Comparison of ENCODE assay signal across 23 cellular contexts in genomic region chr6:28436404-28436803, GRCh38. TPM values are rescaled to one million over a fixed set of nuclear protein-coding genes. Genes with fewer than 3 reads are reported as not detected.
"Had no signal": no experiment of that assay in that cellular context is flagged by ENCODE, and none has a peak within 500 bp of the region (broad histone marks: within the 10 kb centered on the region; RNA-seq: fewer than 3 reads in every experiment).

No MANE protein-coding gene starts in this region.

- DNase-seq: colonic mucosa; cortex of kidney; dermis blood vessel endothelial cell; dorsolateral prefrontal cortex; effector CD4-positive, alpha-beta T cell; effector CD8-positive, alpha-beta T cell; effector memory CD4-positive, alpha-beta T cell; effector memory CD8-positive, alpha-beta T cell; erythroblast; esophagus squamous epithelium; foreskin fibroblast; foreskin keratinocyte; foreskin melanocyte; gastrocnemius medialis; glutamatergic neuron; head of caudate nucleus; heart right ventricle had no signal

- H3K27me3 Mint-ChIP-seq: dendritic cell treated with granulocyte-macrophage colony-stimulating factor and Interleukin-4, amounts not matched to agents 40 ng/mL and 50 ng/mL, for 4 days had no signal

- ATAC-seq: effector memory CD8-positive, alpha-beta T cell; esophagus mucosa; foreskin keratinocyte; gastrocnemius medialis; gastroesophageal sphincter; heart right ventricle had no signal

- H3K27ac ChIP-seq: colonic mucosa, coronary artery, dorsolateral prefrontal cortex, epithelial cell of prostate, esophagus muscularis mucosa, esophagus squamous epithelium, foreskin keratinocyte, gastrocnemius medialis, gastroesophageal sphincter, heart right ventricle had no signal

- H3K4me1 ChIP-seq: colonic mucosa, esophagus muscularis mucosa, esophagus squamous epithelium, foreskin keratinocyte, gastrocnemius medialis, gastroesophageal sphincter, heart right ventricle had no signal

- H3K36me3 ChIP-seq: colonic mucosa, gastrocnemius medialis had no signal

- H3K4me3 ChIP-seq: colonic mucosa, coronary artery, dorsolateral prefrontal cortex, esophagus muscularis mucosa, esophagus squamous epithelium, gastrocnemius medialis, gastroesophageal sphincter, heart right ventricle had no signal

- H3K9me3 ChIP-seq: colonic mucosa, esophagus muscularis mucosa, esophagus squamous epithelium, gastrocnemius medialis, gastroesophageal sphincter, heart right ventricle had no signal

- H3K27ac Mint-ChIP-seq: dendritic cell treated with granulocyte-macrophage colony-stimulating factor and Interleukin-4, amounts not matched to agents 40 ng/mL and 50 ng/mL, for 4 days had no signal

- H3K4me3 Mint-ChIP-seq: dendritic cell treated with granulocyte-macrophage colony-stimulating factor and Interleukin-4, amounts not matched to agents 40 ng/mL and 50 ng/mL, for 4 days; effector memory CD8-positive, alpha-beta T cell had no signal

- H3K9me3 Mint-ChIP-seq: dendritic cell treated with granulocyte-macrophage colony-stimulating factor and Interleukin-4, amounts not matched to agents 40 ng/mL and 50 ng/mL, for 4 days; effector memory CD8-positive, alpha-beta T cell had no signal

- H3K27me3 ChIP-seq: colonic mucosa, dorsolateral prefrontal cortex, esophagus muscularis mucosa, esophagus squamous epithelium, foreskin keratinocyte, gastrocnemius medialis, gastroesophageal sphincter, heart right ventricle had no signal

RNA-seq across cellular contexts. Expression of gene ZSCAN23, which starts 6.9 kb away (rescaled TPM):
- polyA plus RNA-seq: foreskin keratinocyte had no signal
